Comparison of ENCODE assay signal across 22 cellular contexts in genomic region chr2:61617610-61618009, GRCh38.
"Had no signal": no experiment of that assay in that cellular context is flagged by ENCODE, and none has a peak within 500 bp of the region (broad histone marks: within the 10 kb centered on the region; RNA-seq: fewer than 3 reads in every experiment).

No MANE protein-coding gene starts in this region.

- H3K4me3 Mint-ChIP-seq: T-cell had no signal

- H3K9me3 Mint-ChIP-seq: T-cell had no signal

- H3K27ac Mint-ChIP-seq: T-cell had no signal

- H3K4me2 ChIP-seq: KMS-11, SK-N-SH had no signal

- H3K9me3 ChIP-seq: SK-N-SH had no signal

- DNase-seq: IMR-90, Kasumi-1, MM.1S, NCI-H1105, NCI-H1417, NCI-H1436 treated with DMSO at 0.1 percent for 48 hours, NCI-H1694, NCI-H187 treated with DMSO at 0.1 percent for 48 hours, NCI-H2029 treated with DMSO at 0.1 percent for 48 hours, NCI-H2171 treated with DMSO at 0.1 percent for 48 hours, NCI-H345, NCI-H446 treated with DMSO at 0.1 percent for 48 hours, NCI-H510A treated with DMSO at 0.1 percent for 48 hours, NCI-H526, NCI-H748 treated with DMSO at 0.1 percent for 48 hours, SHP77, SK-N-SH, SW 1271, T-cell had no signal

- H3K27me3 Mint-ChIP-seq: T-cell had no signal

- H3K27ac ChIP-seq: KMS-11, RWPE1 had no signal

- ATAC-seq: Panc1, T-cell had no signal

- H3K9ac ChIP-seq: KMS-11, SK-N-SH had no signal

- H3K4me1 Mint-ChIP-seq: T-cell had no signal

- H3K36me3 Mint-ChIP-seq: T-cell had no signal
